ENCODE assay signal across 1 cellular context in the genomic region with DNA sequence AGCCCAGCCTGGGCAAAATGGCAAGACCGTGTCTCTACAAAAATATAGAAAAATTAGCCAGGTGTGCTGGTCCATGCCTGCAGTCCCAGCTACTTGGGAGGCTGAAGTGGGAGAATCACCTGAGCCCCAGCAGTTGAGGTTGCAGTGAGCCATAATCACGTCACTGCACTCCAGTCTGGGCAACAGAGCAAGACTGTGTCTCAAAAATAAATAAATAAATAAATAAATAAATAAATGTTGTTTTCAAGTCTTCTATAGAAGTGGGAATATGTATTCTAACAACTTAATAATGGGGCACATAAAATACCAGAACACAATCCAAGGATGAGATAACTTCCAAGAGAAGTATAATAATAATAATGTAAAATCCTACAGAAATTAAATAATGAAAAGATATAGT.
TF ChIP-seq lines count a peak whose summit lies in the region.

No MANE protein-coding gene starts in this region.

TF ChIP-seq in HEK293, 187 proteins besides CTCF, POLR2A, EP300 and RAD21 (continued from another document):
- TF ChIP-seq ZNF518A (tag by site-specific recombination; conservative IDR thresholded peaks at IDR 0.05; ENCODE audit: low read depth) (peak; percentile 73), ZNF548 (tag by site-specific recombination; IDR thresholded peaks at IDR 0.05) (no peak), GLIS1 (tag by site-specific recombination; IDR thresholded peaks at IDR 0.05) (no peak), ZNF610 (tag by site-specific recombination; IDR thresholded peaks at IDR 0.05; ENCODE audit: borderline replicate concordance) (no peak), ZNF266 (tag by site-specific recombination; IDR thresholded peaks at IDR 0.05; ENCODE audit: low read depth) (peak; percentile 42; the same call in 1 of the 2 replicates), ZBTB1 (tag by site-specific recombination; IDR thresholded peaks at IDR 0.05) (no peak), ZFP69B (tag by site-specific recombination; IDR thresholded peaks at IDR 0.05) (no peak), ZSCAN5A (tag by site-specific recombination; IDR thresholded peaks at IDR 0.05) (no peak)
- TF ChIP-seq, protein P1, sequence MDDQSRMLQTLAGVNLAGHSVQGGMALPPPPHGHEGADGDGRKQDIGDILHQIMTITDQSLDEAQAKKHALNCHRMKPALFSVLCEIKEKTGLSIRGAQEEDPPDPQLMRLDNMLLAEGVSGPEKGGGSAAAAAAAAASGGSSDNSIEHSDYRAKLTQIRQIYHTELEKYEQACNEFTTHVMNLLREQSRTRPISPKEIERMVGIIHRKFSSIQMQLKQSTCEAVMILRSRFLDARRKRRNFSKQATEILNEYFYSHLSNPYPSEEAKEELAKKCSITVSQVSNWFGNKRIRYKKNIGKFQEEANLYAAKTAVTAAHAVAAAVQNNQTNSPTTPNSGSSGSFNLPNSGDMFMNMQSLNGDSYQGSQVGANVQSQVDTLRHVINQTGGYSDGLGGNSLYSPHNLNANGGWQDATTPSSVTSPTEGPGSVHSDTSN (CRISPR knock-in tag; IDR thresholded peaks at IDR 0.05), result no peak
